In genomic region chr1:156080598-156081173, GRCh38 we compare ENCODE assay signal across 12 cellular contexts. TPM values are rescaled to one million over a fixed set of nuclear protein-coding genes. Genes with fewer than 3 reads are reported as not detected.
DNase-seq lines count a peak whose midpoint lies in the region; ATAC-seq and TF ChIP-seq lines count a peak whose summit lies in the region.
"Had no signal": no experiment of that assay in that cellular context is flagged by ENCODE, and none has a peak within 500 bp of the region (broad histone marks: within the 10 kb centered on the region; RNA-seq: fewer than 3 reads in every experiment).

No MANE protein-coding gene starts in this region.

- no peak overlapping the region for H3K27ac ChIP-seq in CD4-positive, alpha-beta T cell (ENCODE audit: low read depth, low read length)
- H3K27ac ChIP-seq in Karpas-422 (ENCODE audit: low read length) (no peak overlapping the region), breast epithelium (peak overlapping the region; percentile 48 to 52)
- H3K27ac ChIP-seq: esophagus squamous epithelium had no signal

- H3K4me1 ChIP-seq in Karpas-422 (ENCODE audit: low read length) (peaks cover 45% of the 10 kb centered on the region), breast epithelium (no peaks in the 10 kb centered on the region)

- H3K27me3 ChIP-seq in CD4-positive, alpha-beta T cell (ENCODE audit: control insufficient read depth, insufficient read depth, low read length): peaks cover 24% of the 10 kb centered on the region
- H3K27me3 ChIP-seq in Karpas-422 (ENCODE audit: low read length) (no peaks in the 10 kb centered on the region), breast epithelium (no peaks in the 10 kb centered on the region)

- intact Hi-C loops in CD4-positive, alpha-beta T cell (cut with DNase I, micrococcal nuclease): loop anchor here in 1 of 2 experiments (2.0 kb wide), 1 partner anchor 58 kb away; no protein-coding TSS in a partner anchor
- intact Hi-C loops in breast epithelium (cut with DNase I; ENCODE audit: low total_unique reads): loop anchor here (10.0 kb wide), 1 partner anchor 144 kb away; no protein-coding TSS in a partner anchor

- H3K9me2 ChIP-seq in Karpas-422 (replicated peaks; ENCODE audit: insufficient read depth, low read length): no peaks in the 10 kb centered on the region

- DNase-seq in CD4-positive, alpha-beta T cell: no peak
- DNase-seq in Karpas-422 (no peak), breast epithelium (ENCODE audit: low spot score in 2 of 2) (no peak), NCI-H2196 (lab: John Stamatoyannopoulos, UW; ENCODE audit: unreplicated experiment) (no peak), NCI-H146 (lab: John Stamatoyannopoulos, UW) (no peak), OCI-M1 (lab: John Stamatoyannopoulos, UW) (no peak)
- DNase-seq in naive thymus-derived CD8-positive, alpha-beta T cell: no peak
- DNase-seq: esophagus squamous epithelium, GF-D8, NCI-H1436 treated with DMSO at 0.1 percent for 48 hours, SIG-M5 had no signal

- TF ChIP-seq CTCF in CD4-positive, alpha-beta T cell (IDR thresholded peaks at IDR 0.05): no peak
- TF ChIP-seq CTCF in breast epithelium (IDR thresholded peaks at IDR 0.05): no peak

- H3K36me3 Mint-ChIP-seq in CD4-positive, alpha-beta T cell (ENCODE audit: low read depth): no peaks in the 10 kb centered on the region
- H3K36me3 Mint-ChIP-seq in naive thymus-derived CD8-positive, alpha-beta T cell: no peaks in the 10 kb centered on the region

- H3K27me3 Mint-ChIP-seq in CD4-positive, alpha-beta T cell: peaks cover 31% of the 10 kb centered on the region
- H3K27me3 Mint-ChIP-seq in naive thymus-derived CD8-positive, alpha-beta T cell: peaks cover 8 to 21% (median 19%) of the 10 kb centered on the region in 5 donors

- no peak overlapping the region for H2AFZ ChIP-seq in Karpas-422 (ENCODE audit: low read length)

- H3K36me3 ChIP-seq in Karpas-422 (ENCODE audit: insufficient read depth, low read length) (no peaks in the 10 kb centered on the region), breast epithelium (no peaks in the 10 kb centered on the region)

- TF ChIP-seq POLR2A in breast epithelium (IDR thresholded peaks at IDR 0.05): no peak

- no peak overlapping the region for H3K4me3 ChIP-seq in Karpas-422 (ENCODE audit: low read length)
- H3K4me3 ChIP-seq in breast epithelium: peak overlapping the region in 2 of 3 donors; percentile 89 to 95

- CTCF ChIA-PET in CD4-positive, alpha-beta T cell (lab: Charles Lee): no interaction called here

- no peaks in the 10 kb centered on the region for H3K79me2 ChIP-seq in Karpas-422 (ENCODE audit: low read length)

- peak overlapping the region; percentile 79 for H3K4me3 Mint-ChIP-seq in CD4-positive, alpha-beta T cell
- H3K4me3 Mint-ChIP-seq in naive thymus-derived CD8-positive, alpha-beta T cell: peak overlapping the region in 9 of 10 donors; percentile 52 to 85 (median 69)

- POLR2A ChIA-PET in CD4-positive, alpha-beta T cell (lab: Charles Lee): no interaction called here
- POLR2A ChIA-PET in naive thymus-derived CD8-positive, alpha-beta T cell (lab: Charles Lee): no interaction called here

- no peak overlapping the region for H3K9ac ChIP-seq in Karpas-422 (ENCODE audit: low read length)

- H3K4me1 Mint-ChIP-seq in CD4-positive, alpha-beta T cell (ENCODE audit: low read depth): peaks cover 6% of the 10 kb centered on the region
- peaks cover 0 to 15% (median 7%) of the 10 kb centered on the region in 4 donors for H3K4me1 Mint-ChIP-seq in naive thymus-derived CD8-positive, alpha-beta T cell

- H4K20me1 ChIP-seq in Karpas-422 (ENCODE audit: insufficient read depth, low read depth, low read length): no peaks in the 10 kb centered on the region

- H3K27ac Mint-ChIP-seq in CD4-positive, alpha-beta T cell: no peak overlapping the region
- H3K27ac Mint-ChIP-seq in naive thymus-derived CD8-positive, alpha-beta T cell: peak overlapping the region in 2 of 10 donors; percentile 46 to 77

- no peaks in the 10 kb centered on the region for H3K9me3 Mint-ChIP-seq in CD4-positive, alpha-beta T cell
- H3K9me3 Mint-ChIP-seq in naive thymus-derived CD8-positive, alpha-beta T cell: no peaks in the 10 kb centered on the region

- no peak for ATAC-seq in CD4-positive, alpha-beta T cell (ENCODE audit: poor library complexity)
- no peak for ATAC-seq in naive thymus-derived CD8-positive, alpha-beta T cell
- no peak for ATAC-seq in GM21381 (IDR thresholded peaks at IDR 0.05; ENCODE audit: unreplicated experiment)

- H3K9me3 ChIP-seq in CD4-positive, alpha-beta T cell (ENCODE audit: control insufficient read depth, low read length): no peaks in the 10 kb centered on the region
- H3K9me3 ChIP-seq in Karpas-422 (ENCODE audit: low read length) (no peaks in the 10 kb centered on the region), breast epithelium (no peaks in the 10 kb centered on the region)
- H3K9me3 ChIP-seq: esophagus squamous epithelium had no signal

- peak overlapping the region; percentile 20 for H3K4me2 ChIP-seq in Karpas-422 (ENCODE audit: low read depth, low read length, poor library complexity, severe bottlenecking)

RNA-seq across cellular contexts. Expression of gene MEX3A, which starts 1.6 kb away (rescaled TPM):
- under 1 TPM; 0.27 to 0.36 TPM for total RNA-seq in CD4-positive, alpha-beta T cell
- total RNA-seq in Karpas-422 (2014; rRNA removed; shearing (Covaris generic); ENCODE audit: low replicate concordance): 2.3 and 2.5 TPM in 2 replicates
- 1 to 10 TPM in 2 of 3 donors, under 1 TPM in 1; 0.32 to 1.3 (median 1.3) TPM for total RNA-seq in breast epithelium
- under 1 TPM in 1 of 2 experiments, not detected in 1; 0.38 TPM for total RNA-seq in naive thymus-derived CD8-positive, alpha-beta T cell
- not detected for polyA plus RNA-seq in naive thymus-derived CD8-positive, alpha-beta T cell

RNA-seq across cellular contexts. Expression of gene RAB25, which starts 19.7 kb away (rescaled TPM):
- 1 to 10 TPM in 1 of 2 experiments, under 1 TPM in 1; 0.58 to 1.3 TPM for total RNA-seq in CD4-positive, alpha-beta T cell
- not detected in 2 replicates for total RNA-seq in Karpas-422 (2014; rRNA removed; shearing (Covaris generic); ENCODE audit: low replicate concordance)
- 10 to 100 TPM in 2 of 3 donors, not detected in 1; 40.3 to 68.6 TPM for total RNA-seq in breast epithelium
- 1 to 10 TPM; 1.1 to 1.3 TPM for total RNA-seq in naive thymus-derived CD8-positive, alpha-beta T cell
- 1 to 10 TPM in 1 of 3 donors, under 1 TPM in 2; 0.81 to 2.0 (median 0.96) TPM for polyA plus RNA-seq in naive thymus-derived CD8-positive, alpha-beta T cell

RNA-seq across cellular contexts. Expression of gene LAMTOR2, which starts 26.1 kb away (rescaled TPM):
- 1 to 10 TPM; 7.0 to 8.7 TPM for total RNA-seq in CD4-positive, alpha-beta T cell
- total RNA-seq in Karpas-422 (2014; rRNA removed; shearing (Covaris generic); ENCODE audit: low replicate concordance): 106 and 167 TPM in 2 replicates
- total RNA-seq in breast epithelium: 10 to 100 TPM; 60.7 to 75.5 (median 69.8) TPM
- 10 to 100 TPM; 22.6 to 24.2 TPM for total RNA-seq in naive thymus-derived CD8-positive, alpha-beta T cell
- polyA plus RNA-seq in naive thymus-derived CD8-positive, alpha-beta T cell: 100 to 1,000 TPM in 1 of 3 donors, 10 to 100 TPM in 2; 89.1 to 102 (median 96.1) TPM

RNA-seq across cellular contexts. Expression of gene UBQLN4, which starts 27.1 kb away (rescaled TPM):
- 10 to 100 TPM; 10.6 to 11.9 TPM for total RNA-seq in CD4-positive, alpha-beta T cell
- 29.1 and 37.9 TPM in 2 replicates for total RNA-seq in Karpas-422 (2014; rRNA removed; shearing (Covaris generic); ENCODE audit: low replicate concordance)
- total RNA-seq in breast epithelium: 10 to 100 TPM; 22.1 to 27.1 (median 23.3) TPM
- total RNA-seq in naive thymus-derived CD8-positive, alpha-beta T cell: 10 to 100 TPM; 31.6 to 34.8 TPM
- 1 to 10 TPM; 6.9 to 9.7 (median 7.6) TPM for polyA plus RNA-seq in naive thymus-derived CD8-positive, alpha-beta T cell

RNA-seq across cellular contexts. Expression of gene LMNA, which starts 33.8 kb away (rescaled TPM):
- total RNA-seq in CD4-positive, alpha-beta T cell: 100 to 1,000 TPM; 435 to 455 TPM
- total RNA-seq in Karpas-422 (2014; rRNA removed; shearing (Covaris generic); ENCODE audit: low replicate concordance): 27.5 and 41.6 TPM in 2 replicates
- 100 to 1,000 TPM; 292 to 367 (median 319) TPM for total RNA-seq in breast epithelium
- total RNA-seq in naive thymus-derived CD8-positive, alpha-beta T cell: 1 to 10 TPM; 2.0 to 2.7 TPM
- 1 to 10 TPM in 1 of 3 donors, under 1 TPM in 2; 0.62 to 4.0 (median 0.75) TPM for polyA plus RNA-seq in naive thymus-derived CD8-positive, alpha-beta T cell

Comparison
In these comparisons a context has a peak if more than half of its experiments do, and no peak if none do; other contexts are left out.
1. H3K27ac ChIP-seq: peak in breast epithelium (2 of 2); none in CD4-positive, alpha-beta T cell (single experiment) and Karpas-422 (single experiment).